Comparison of ENCODE assay signal across 8 cellular contexts in genomic region chr3:144770813-144771400, GRCh38.
DNase-seq lines count a peak whose midpoint lies in the region; ATAC-seq and TF ChIP-seq lines count a peak whose summit lies in the region.

No MANE protein-coding gene starts in this region.

- H3K27ac ChIP-seq in GM23338 (ENCODE audit: low read depth) (no peak overlapping the region), heart right ventricle (peak overlapping the region in 1 of 10 donors; percentile 36), tibial artery (no peak overlapping the region)

- H3K27me3 ChIP-seq in GM23338 (ENCODE audit: insufficient read depth): no peaks in the 10 kb centered on the region
- H3K27me3 ChIP-seq in heart right ventricle: no peaks in the 10 kb centered on the region
- H3K27me3 ChIP-seq in tibial artery: no peaks in the 10 kb centered on the region

- H3F3A ChIP-seq in GM23338 (replicated peaks; ENCODE audit: low read depth): no peaks in the 10 kb centered on the region

- H2AFZ ChIP-seq in GM23338: no peak overlapping the region

- H3K27ac Mint-ChIP-seq in GM23338: no peak overlapping the region

- no peaks in the 10 kb centered on the region for H4K20me1 ChIP-seq in GM23338 (replicated peaks; ENCODE audit: insufficient read depth)

- 0 out of 3 replicates have a peak, but pooled peaks have one; percentile 32 for ATAC-seq in GM23338
- peak in 4 of 8 donors; percentile 49 to 77 (median 64) for ATAC-seq in heart right ventricle

- H3K27me3 Mint-ChIP-seq in GM23338 (ENCODE audit: insufficient read depth, low read depth, poor library complexity): peaks cover 1% of the 10 kb centered on the region

- H3K9me3 Mint-ChIP-seq in GM23338: no peaks in the 10 kb centered on the region

- H3K4me3 ChIP-seq in AG09309 (ENCODE audit: control insufficient read depth, low read depth, low read length) (no peak overlapping the region), GM23338 (no peak overlapping the region), heart right ventricle (no peak overlapping the region), tibial artery (no peak overlapping the region)

- in situ Hi-C loops in SK-MEL-5 (cut with HindIII; ENCODE audit: low pct_unique_long_range_greater_than_20kb, low sequenced_read_pairs): no loop called here

- H3K36me3 ChIP-seq in GM23338 (ENCODE audit: insufficient read depth) (no peaks in the 10 kb centered on the region), heart right ventricle (no peaks in the 10 kb centered on the region), tibial artery (no peaks in the 10 kb centered on the region)

- TF ChIP-seq CTCF in AG09309 (IDR thresholded peaks at IDR 0.05; ENCODE audit: control insufficient read depth, insufficient read depth, low read depth, low read length, missing control alignments) (peak; percentile 36), GM23338 (conservative IDR thresholded peaks at IDR 0.05; ENCODE audit: low read depth in 2 of 2) (peak; percentile 49 to 64), heart right ventricle (IDR thresholded peaks at IDR 0.05) (peak in 6 of 9 donors; percentile 26 to 55 (median 38)), tibial artery (IDR thresholded peaks at IDR 0.05) (peak; percentile 25 to 48)

- no peaks in the 10 kb centered on the region for H3K79me2 ChIP-seq in GM23338 (replicated peaks; ENCODE audit: insufficient read depth)

- WGBS in heart right ventricle, 2 donors: 43 to 53% methylated on average over 1 of the region's 1 CpG

- no peak overlapping the region for H3K4me2 ChIP-seq in GM23338

- intact Hi-C loops in heart right ventricle (cut with DNase I) (loop anchor here in 1 of 10 donors (10.0 kb wide), 1 partner anchor 796 kb away; the partner anchor contains the start of gene DIPK2A), tibial artery (cut with DNase I; ENCODE audit: low total_unique reads) (no loop called here)

- H3K9me3 ChIP-seq in heart right ventricle: no peaks in the 10 kb centered on the region
- H3K9me3 ChIP-seq in tibial artery: no peaks in the 10 kb centered on the region

- no peaks in the 10 kb centered on the region for H3K36me3 Mint-ChIP-seq in GM23338 (ENCODE audit: low read depth)

- peaks cover 5% of the 10 kb centered on the region for H3K9me2 ChIP-seq in GM23338 (ENCODE audit: insufficient read depth)

- H3K4me1 ChIP-seq in GM23338 (ENCODE audit: insufficient read depth) (no peaks in the 10 kb centered on the region), heart right ventricle (no peaks in the 10 kb centered on the region), tibial artery (no peaks in the 10 kb centered on the region)

- no peaks in the 10 kb centered on the region for H3K4me1 Mint-ChIP-seq in GM23338

- no peak overlapping the region for H3K4me3 Mint-ChIP-seq in GM23338

- peak; percentile 5 for DNase-seq in AG09309 (ENCODE audit: low read depth)
- DNase-seq in GM23338 (ENCODE audit: low spot score): peak; percentile 45
- peak; percentile 59 for DNase-seq in SK-MEL-5 (ENCODE audit: low read depth, low spot score)
- DNase-seq in heart right ventricle: no peak
- DNase-seq in tibial artery: no peak
- DNase-seq in activated gamma-delta T cell treated with Interleukin-2 at 50 U/mL for 16 hours: no peak
- DNase-seq in ureter (ENCODE audit: low spot score): no peak
- DNase-seq in stimulated activated CD4-positive, alpha-beta T cell treated with anti-CD3 and anti-CD28 coated beads, Interleukin-1b, Interleukin-23, amount 100 ng/mL, for 48 hours: no peak

TF ChIP-seq in GM23338, 12 proteins besides CTCF, POLR2A, EP300 and RAD21 (continues in another document):
- TF ChIP-seq POLR2AphosphoS5 (IDR thresholded peaks at IDR 0.05; ENCODE audit: low read depth): no peak
- TF ChIP-seq EZH2phosphoT487 (IDR thresholded peaks at IDR 0.05; ENCODE audit: unreplicated experiment): no peak
- no peak for TF ChIP-seq ZNF331 (CRISPR knock-in tag; IDR thresholded peaks at IDR 0.05; ENCODE audit: low read depth)
- TF ChIP-seq REST (IDR thresholded peaks at IDR 0.05; ENCODE audit: unreplicated experiment): no peak
- TF ChIP-seq NANOG (IDR thresholded peaks at IDR 0.05; ENCODE audit: borderline replicate concordance): no peak
- TF ChIP-seq, protein P1, sequence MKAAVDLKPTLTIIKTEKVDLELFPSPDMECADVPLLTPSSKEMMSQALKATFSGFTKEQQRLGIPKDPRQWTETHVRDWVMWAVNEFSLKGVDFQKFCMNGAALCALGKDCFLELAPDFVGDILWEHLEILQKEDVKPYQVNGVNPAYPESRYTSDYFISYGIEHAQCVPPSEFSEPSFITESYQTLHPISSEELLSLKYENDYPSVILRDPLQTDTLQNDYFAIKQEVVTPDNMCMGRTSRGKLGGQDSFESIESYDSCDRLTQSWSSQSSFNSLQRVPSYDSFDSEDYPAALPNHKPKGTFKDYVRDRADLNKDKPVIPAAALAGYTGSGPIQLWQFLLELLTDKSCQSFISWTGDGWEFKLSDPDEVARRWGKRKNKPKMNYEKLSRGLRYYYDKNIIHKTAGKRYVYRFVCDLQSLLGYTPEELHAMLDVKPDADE (IDR thresholded peaks at IDR 0.05): no peak

Comparison
In these comparisons a context has a peak if more than half of its experiments do, and no peak if none do; other contexts are left out.
1. DNase-seq: peak in AG09309 (single experiment), GM23338 (single experiment) and SK-MEL-5 (single experiment); none in heart right ventricle (0 of 2), tibial artery (0 of 2), activated gamma-delta T cell treated with Interleukin-2 at 50 U/mL for 16 hours (single experiment), ureter (single experiment) and stimulated activated CD4-positive, alpha-beta T cell treated with anti-CD3 and anti-CD28 coated beads, Interleukin-1b, Interleukin-23, amount 100 ng/mL, for 48 hours (single experiment).
2. Peak in every context shown above with its lines, with median percentiles within 50 percentile points of each other: CTCF ChIP-seq.